1 cellular context compared by ENCODE assay signal in the genomic region with DNA sequence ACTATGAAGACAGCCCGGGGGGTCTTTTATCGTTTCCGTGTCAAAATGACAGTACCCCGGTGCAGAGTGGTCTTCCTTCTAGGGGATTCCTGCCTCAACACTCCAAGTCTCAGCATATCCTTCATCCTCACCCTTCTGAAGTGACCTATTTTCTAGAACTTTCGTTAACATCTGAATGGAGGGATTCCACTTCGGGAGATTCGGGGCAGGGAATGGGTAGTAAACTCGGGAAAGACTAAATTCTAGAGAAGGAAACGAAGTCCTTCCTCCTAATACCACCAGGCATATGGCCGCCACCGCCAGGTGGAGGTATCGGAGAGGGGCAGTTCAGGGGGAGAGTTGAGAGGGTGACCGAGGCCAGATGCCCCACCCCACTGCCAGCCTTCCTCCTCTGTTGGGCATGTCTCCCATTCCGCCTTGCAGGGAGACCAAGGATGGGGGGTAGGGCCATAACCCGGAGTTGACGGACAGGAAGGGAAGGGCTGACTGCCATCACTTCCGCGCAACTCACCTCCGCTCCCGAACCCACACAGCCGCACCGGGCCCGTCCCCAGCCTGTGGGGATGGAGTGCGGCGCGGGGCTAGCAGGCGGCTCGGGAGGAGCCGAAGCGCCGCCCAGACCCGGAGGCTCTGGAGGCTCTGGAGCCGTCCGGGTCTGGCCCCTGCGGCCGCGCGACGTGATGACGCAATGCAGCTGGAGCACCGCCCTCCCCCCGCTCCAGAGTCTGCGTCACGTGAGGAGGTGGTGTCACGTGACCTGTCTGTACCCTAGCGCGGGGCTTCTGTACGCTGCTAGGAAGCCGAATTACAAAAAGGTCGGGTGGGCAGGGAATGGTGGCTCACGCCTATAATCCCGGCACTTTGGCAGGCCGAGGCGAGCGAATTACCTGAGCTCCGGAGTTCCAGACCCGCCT.
TF ChIP-seq lines count a peak whose summit lies in the region.

Gene KLHL12 (minus strand): TSS at position 657 of the 914 bp plus-strand sequence. CDS start 2,072 bp downstream, outside the sequence.

TF ChIP-seq in HepG2, 621 proteins besides CTCF, POLR2A, EP300 and RAD21 (continued from another document and continues in another):
- peak; percentile 89 for TF ChIP-seq PRDM15 (CRISPR knock-in tag; IDR thresholded peaks at IDR 0.05)
- TF ChIP-seq, protein P1, sequence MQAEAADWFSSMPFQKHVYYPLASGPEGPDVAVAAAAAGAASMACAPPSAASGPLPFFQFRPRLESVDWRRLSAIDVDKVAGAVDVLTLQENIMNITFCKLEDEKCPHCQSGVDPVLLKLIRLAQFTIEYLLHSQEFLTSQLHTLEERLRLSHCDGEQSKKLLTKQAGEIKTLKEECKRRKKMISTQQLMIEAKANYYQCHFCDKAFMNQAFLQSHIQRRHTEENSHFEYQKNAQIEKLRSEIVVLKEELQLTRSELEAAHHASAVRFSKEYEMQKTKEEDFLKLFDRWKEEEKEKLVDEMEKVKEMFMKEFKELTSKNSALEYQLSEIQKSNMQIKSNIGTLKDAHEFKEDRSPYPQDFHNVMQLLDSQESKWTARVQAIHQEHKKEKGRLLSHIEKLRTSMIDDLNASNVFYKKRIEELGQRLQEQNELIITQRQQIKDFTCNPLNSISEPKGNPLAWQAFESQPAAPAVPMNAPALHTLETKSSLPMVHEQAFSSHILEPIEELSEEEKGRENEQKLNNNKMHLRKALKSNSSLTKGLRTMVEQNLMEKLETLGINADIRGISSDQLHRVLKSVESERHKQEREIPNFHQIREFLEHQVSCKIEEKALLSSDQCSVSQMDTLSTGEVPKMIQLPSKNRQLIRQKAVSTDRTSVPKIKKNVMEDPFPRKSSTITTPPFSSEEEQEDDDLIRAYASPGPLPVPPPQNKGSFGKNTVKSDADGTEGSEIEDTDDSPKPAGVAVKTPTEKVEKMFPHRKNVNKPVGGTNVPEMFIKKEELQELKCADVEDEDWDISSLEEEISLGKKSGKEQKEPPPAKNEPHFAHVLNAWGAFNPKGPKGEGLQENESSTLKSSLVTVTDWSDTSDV (CRISPR knock-in tag; IDR thresholded peaks at IDR 0.05): no peak
- TF ChIP-seq FOXM1 (CRISPR knock-in tag; IDR thresholded peaks at IDR 0.05): no peak
- peak; percentile 80; the same call in 1 of the 2 replicates for TF ChIP-seq MED13 (CRISPR knock-in tag; IDR thresholded peaks at IDR 0.05)
- 0 out of 2 replicates have a peak, but pooled peaks have one; percentile 58 for TF ChIP-seq TBP (CRISPR knock-in tag; IDR thresholded peaks at IDR 0.05)
- no peak; the same call in 1 of the 2 replicates for TF ChIP-seq AHR (CRISPR knock-in tag; IDR thresholded peaks at IDR 0.05)
- TF ChIP-seq, protein P2, sequence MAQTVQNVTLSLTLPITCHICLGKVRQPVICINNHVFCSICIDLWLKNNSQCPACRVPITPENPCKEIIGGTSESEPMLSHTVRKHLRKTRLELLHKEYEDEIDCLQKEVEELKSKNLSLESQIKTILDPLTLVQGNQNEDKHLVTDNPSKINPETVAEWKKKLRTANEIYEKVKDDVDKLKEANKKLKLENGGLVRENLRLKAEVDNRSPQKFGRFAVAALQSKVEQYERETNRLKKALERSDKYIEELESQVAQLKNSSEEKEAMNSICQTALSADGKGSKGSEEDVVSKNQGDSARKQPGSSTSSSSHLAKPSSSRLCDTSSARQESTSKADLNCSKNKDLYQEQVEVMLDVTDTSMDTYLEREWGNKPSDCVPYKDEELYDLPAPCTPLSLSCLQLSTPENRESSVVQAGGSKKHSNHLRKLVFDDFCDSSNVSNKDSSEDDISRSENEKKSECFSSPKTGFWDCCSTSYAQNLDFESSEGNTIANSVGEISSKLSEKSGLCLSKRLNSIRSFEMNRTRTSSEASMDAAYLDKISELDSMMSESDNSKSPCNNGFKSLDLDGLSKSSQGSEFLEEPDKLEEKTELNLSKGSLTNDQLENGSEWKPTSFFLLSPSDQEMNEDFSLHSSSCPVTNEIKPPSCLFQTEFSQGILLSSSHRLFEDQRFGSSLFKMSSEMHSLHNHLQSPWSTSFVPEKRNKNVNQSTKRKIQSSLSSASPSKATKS (CRISPR knock-in tag; IDR thresholded peaks at IDR 0.05): 0 out of 2 replicates have a peak, but pooled peaks have one; percentile 55
- no peak for TF ChIP-seq REXO4 (CRISPR knock-in tag; IDR thresholded peaks at IDR 0.05; ENCODE audit: borderline replicate concordance)
- TF ChIP-seq, protein P3, sequence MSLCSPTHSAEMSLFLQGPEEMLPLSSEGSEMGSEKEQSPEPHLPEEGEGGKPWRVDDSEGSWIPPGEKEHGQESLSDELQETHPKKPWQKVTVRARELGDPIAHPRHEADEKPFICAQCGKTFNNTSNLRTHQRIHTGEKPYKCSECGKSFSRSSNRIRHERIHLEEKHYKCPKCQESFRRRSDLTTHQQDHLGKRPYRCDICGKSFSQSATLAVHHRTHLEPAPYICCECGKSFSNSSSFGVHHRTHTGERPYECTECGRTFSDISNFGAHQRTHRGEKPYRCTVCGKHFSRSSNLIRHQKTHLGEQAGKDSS (CRISPR knock-in tag; IDR thresholded peaks at IDR 0.05; ENCODE audit: borderline replicate concordance, low read depth): peak; percentile 50; the same call in 1 of the 2 replicates
- TF ChIP-seq, protein P4, sequence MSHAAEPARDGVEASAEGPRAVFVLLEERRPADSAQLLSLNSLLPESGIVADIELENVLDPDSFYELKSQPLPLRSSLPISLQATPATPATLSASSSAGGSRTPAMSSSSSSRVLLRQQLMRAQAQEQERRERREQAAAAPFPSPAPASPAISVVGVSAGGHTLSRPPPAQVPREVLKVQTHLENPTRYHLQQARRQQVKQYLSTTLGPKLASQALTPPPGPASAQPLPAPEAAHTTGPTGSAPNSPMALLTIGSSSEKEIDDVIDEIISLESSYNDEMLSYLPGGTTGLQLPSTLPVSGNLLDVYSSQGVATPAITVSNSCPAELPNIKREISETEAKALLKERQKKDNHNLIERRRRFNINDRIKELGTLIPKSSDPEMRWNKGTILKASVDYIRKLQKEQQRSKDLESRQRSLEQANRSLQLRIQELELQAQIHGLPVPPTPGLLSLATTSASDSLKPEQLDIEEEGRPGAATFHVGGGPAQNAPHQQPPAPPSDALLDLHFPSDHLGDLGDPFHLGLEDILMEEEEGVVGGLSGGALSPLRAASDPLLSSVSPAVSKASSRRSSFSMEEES (CRISPR knock-in tag; IDR thresholded peaks at IDR 0.05): peak; percentile 96
- TF ChIP-seq ZNF703 (CRISPR knock-in tag; IDR thresholded peaks at IDR 0.05; ENCODE audit: borderline replicate concordance): no peak; the same call in 1 of the 2 replicates
- 0 out of 2 replicates have a peak, but pooled peaks have one; percentile 52 for TF ChIP-seq PRMT3 (CRISPR knock-in tag; IDR thresholded peaks at IDR 0.05; ENCODE audit: borderline replicate concordance, low read depth)
- no peak for TF ChIP-seq FOXP1 (IDR thresholded peaks at IDR 0.05)
- 0 out of 2 replicates have a peak, but pooled peaks have one; percentile 29 for TF ChIP-seq FOXP1 (CRISPR knock-in tag; IDR thresholded peaks at IDR 0.05)
- TF ChIP-seq GABPB1 (CRISPR knock-in tag; IDR thresholded peaks at IDR 0.05): peak; percentile 90
- peak; percentile 77 for TF ChIP-seq ZNF333 (CRISPR knock-in tag; IDR thresholded peaks at IDR 0.05; ENCODE audit: borderline replicate concordance)
- TF ChIP-seq ZNF205 (CRISPR knock-in tag; IDR thresholded peaks at IDR 0.05): peak; percentile 87
- TF ChIP-seq RBM22 (optimal IDR thresholded peaks at IDR 0.05; ENCODE audit: low read length): peak; percentile 35
- TF ChIP-seq, protein P5, sequence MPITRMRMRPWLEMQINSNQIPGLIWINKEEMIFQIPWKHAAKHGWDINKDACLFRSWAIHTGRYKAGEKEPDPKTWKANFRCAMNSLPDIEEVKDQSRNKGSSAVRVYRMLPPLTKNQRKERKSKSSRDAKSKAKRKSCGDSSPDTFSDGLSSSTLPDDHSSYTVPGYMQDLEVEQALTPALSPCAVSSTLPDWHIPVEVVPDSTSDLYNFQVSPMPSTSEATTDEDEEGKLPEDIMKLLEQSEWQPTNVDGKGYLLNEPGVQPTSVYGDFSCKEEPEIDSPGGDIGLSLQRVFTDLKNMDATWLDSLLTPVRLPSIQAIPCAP (CRISPR knock-in tag; IDR thresholded peaks at IDR 0.05; ENCODE audit: low read depth): no peak
- TF ChIP-seq, protein P6, sequence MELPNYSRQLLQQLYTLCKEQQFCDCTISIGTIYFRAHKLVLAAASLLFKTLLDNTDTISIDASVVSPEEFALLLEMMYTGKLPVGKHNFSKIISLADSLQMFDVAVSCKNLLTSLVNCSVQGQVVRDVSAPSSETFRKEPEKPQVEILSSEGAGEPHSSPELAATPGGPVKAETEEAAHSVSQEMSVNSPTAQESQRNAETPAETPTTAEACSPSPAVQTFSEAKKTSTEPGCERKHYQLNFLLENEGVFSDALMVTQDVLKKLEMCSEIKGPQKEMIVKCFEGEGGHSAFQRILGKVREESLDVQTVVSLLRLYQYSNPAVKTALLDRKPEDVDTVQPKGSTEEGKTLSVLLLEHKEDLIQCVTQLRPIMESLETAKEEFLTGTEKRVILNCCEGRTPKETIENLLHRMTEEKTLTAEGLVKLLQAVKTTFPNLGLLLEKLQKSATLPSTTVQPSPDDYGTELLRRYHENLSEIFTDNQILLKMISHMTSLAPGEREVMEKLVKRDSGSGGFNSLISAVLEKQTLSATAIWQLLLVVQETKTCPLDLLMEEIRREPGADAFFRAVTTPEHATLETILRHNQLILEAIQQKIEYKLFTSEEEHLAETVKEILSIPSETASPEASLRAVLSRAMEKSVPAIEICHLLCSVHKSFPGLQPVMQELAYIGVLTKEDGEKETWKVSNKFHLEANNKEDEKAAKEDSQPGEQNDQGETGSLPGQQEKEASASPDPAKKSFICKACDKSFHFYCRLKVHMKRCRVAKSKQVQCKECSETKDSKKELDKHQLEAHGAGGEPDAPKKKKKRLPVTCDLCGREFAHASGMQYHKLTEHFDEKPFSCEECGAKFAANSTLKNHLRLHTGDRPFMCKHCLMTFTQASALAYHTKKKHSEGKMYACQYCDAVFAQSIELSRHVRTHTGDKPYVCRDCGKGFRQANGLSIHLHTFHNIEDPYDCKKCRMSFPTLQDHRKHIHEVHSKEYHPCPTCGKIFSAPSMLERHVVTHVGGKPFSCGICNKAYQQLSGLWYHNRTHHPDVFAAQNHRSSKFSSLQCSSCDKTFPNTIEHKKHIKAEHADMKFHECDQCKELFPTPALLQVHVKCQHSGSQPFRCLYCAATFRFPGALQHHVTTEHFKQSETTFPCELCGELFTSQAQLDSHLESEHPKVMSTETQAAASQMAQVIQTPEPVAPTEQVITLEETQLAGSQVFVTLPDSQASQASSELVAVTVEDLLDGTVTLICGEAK (IDR thresholded peaks at IDR 0.05): no peak
- TF ChIP-seq, protein P6 (CRISPR knock-in tag; IDR thresholded peaks at IDR 0.05): peak; percentile 83
- TF ChIP-seq ZNF382 (CRISPR knock-in tag; IDR thresholded peaks at IDR 0.05; ENCODE audit: borderline replicate concordance): no peak
- TF ChIP-seq SRF (IDR thresholded peaks at IDR 0.05; ENCODE audit: low read depth, low read length): peak; percentile 31; the same call in 1 of the 2 replicates
- TF ChIP-seq, protein P7, sequence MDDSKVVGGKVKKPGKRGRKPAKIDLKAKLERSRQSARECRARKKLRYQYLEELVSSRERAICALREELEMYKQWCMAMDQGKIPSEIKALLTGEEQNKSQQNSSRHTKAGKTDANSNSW (CRISPR knock-in tag; IDR thresholded peaks at IDR 0.05; ENCODE audit: borderline replicate concordance): 0 out of 2 replicates have a peak, but pooled peaks have one; percentile 50
